16 cellular contexts compared by ENCODE assay signal in the genomic region with DNA sequence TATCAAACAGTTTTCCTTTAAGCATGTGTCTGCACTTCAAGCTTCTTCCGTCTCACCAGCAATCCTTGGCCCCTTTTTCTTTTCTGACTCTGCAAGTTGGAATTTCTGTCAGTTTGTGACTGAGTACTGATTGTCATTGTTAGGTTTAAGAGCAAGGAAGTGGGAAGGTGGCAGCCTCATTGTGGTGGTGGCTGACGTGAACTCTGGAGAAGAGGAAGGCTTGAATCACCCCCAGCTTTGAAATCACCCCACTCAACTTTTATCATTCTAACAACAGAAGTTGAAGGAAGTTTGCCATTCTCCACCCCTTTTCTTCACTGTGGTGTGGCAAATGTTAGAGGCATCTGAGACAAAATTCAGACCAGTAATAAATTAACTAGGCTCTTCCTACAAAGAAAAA.
DNase-seq lines count a peak whose midpoint lies in the region; ATAC-seq and TF ChIP-seq lines count a peak whose summit lies in the region.
"Had no signal": no experiment of that assay in that cellular context is flagged by ENCODE, and none has a peak within 500 bp of the region (broad histone marks: within the 10 kb centered on the region; RNA-seq: fewer than 3 reads in every experiment).

No MANE protein-coding gene starts in this region.

- H3K4me2 ChIP-seq in Loucy (ENCODE audit: low read depth, low read length, poor library complexity, severe bottlenecking): peak overlapping the region; percentile 49

- H3K27me3 ChIP-seq in Loucy (ENCODE audit: insufficient read depth, low read length, poor library complexity, severe bottlenecking): no peaks in the 10 kb centered on the region
- H3K27me3 ChIP-seq: colonic mucosa had no signal

- H3K27ac ChIP-seq in mesodermal cell (ENCODE audit: low read depth, low read length, severe bottlenecking): peak overlapping the region; percentile 65
- H3K27ac ChIP-seq: colonic mucosa had no signal

- no peak for TF ChIP-seq CTCF in Loucy (conservative IDR thresholded peaks at IDR 0.05; ENCODE audit: low read length)
- TF ChIP-seq CTCF in choroid plexus epithelial cell (conservative IDR thresholded peaks at IDR 0.05; ENCODE audit: low read depth, low read length): no peak
- TF ChIP-seq CTCF in lower leg skin (IDR thresholded peaks at IDR 0.05): no peak

- DNase-seq in CMK (ENCODE audit: low read depth): peak; percentile 4
- peak; percentile 28 for DNase-seq in choroid plexus epithelial cell (ENCODE audit: low read depth)
- DNase-seq in SIG-M5 (lab: John Stamatoyannopoulos, UW): no peak
- no peak for DNase-seq in lower leg skin (ENCODE audit: low spot score in 2 of 2)
- DNase-seq: activated CD8-positive, alpha-beta T cell treated with anti-CD3 and anti-CD28 coated beads, Interleukin-2, amount 10 ng/mL, durations not matched to agents 7 days and 5 days; activated naive CD4-positive, alpha-beta T cell treated with anti-CD3 and anti-CD28 coated beads for 36 hours; AML-193; colonic mucosa; foreskin melanocyte; Karpas-422; T-helper 1 cell had no signal

- WGBS in mesodermal cell (ENCODE audit: insufficient coverage in 2 of 2), 2 experiments: 0 to 33% methylated on average over 1 of the region's 2 CpGs
- WGBS in lower leg skin, 2 donors: 37 to 44% methylated on average over 2 of the region's 2 CpGs

- no peaks in the 10 kb centered on the region for H4K20me1 ChIP-seq in Loucy (ENCODE audit: insufficient read depth, low read length, poor library complexity, severe bottlenecking)

- H3F3A ChIP-seq in Loucy (ENCODE audit: low read depth): no peaks in the 10 kb centered on the region

- H3K9ac ChIP-seq in Loucy (ENCODE audit: low read depth, low read length, poor library complexity, severe bottlenecking): no peak overlapping the region

- H3K4me1 ChIP-seq in Loucy (ENCODE audit: insufficient read depth, low read length, poor library complexity, severe bottlenecking) (peaks cover 12% of the 10 kb centered on the region), mesodermal cell (ENCODE audit: control insufficient read depth, insufficient read depth, low read length, poor library complexity, severe bottlenecking) (peaks cover 13% of the 10 kb centered on the region)
- H3K4me1 ChIP-seq: colonic mucosa had no signal

- H3K36me3 ChIP-seq in Loucy (ENCODE audit: insufficient read depth, low read length): no peaks in the 10 kb centered on the region
- no peaks in the 10 kb centered on the region for H3K36me3 ChIP-seq in mesodermal cell (ENCODE audit: control insufficient read depth, insufficient read depth, low read length)
- H3K36me3 ChIP-seq: colonic mucosa had no signal

- peak overlapping the region; percentile 61 for H2AFZ ChIP-seq in Loucy (ENCODE audit: low read length)

- intact Hi-C loops in lower leg skin (cut with DNase I; ENCODE audit: low total_unique reads): no loop called here

- ATAC-seq in GM21381 (IDR thresholded peaks at IDR 0.05; ENCODE audit: unreplicated experiment): no peak
- no peak for ATAC-seq in activated CD4-positive, CD25-positive, alpha-beta regulatory T cell treated with anti-CD3 and anti-CD28 coated beads, Interleukin-2, amount 50 U/mL, for 24 hours
- ATAC-seq: activated CD8-positive, alpha-beta T cell treated with anti-CD3 and anti-CD28 coated beads, Interleukin-2, amount 10 ng/mL, durations not matched to agents 7 days and 5 days; left lobe of liver had no signal

- H3K9me2 ChIP-seq in Loucy (replicated peaks; ENCODE audit: low read depth, low read length): no peaks in the 10 kb centered on the region

- H3K4me3 ChIP-seq in Loucy (ENCODE audit: low read length, poor library complexity, severe bottlenecking): no peak overlapping the region
- no peak overlapping the region for H3K4me3 ChIP-seq in choroid plexus epithelial cell (ENCODE audit: low read depth, low read length)
- no peak overlapping the region for H3K4me3 ChIP-seq in mesodermal cell (ENCODE audit: extremely low read depth, insufficient read depth, low read length, poor library complexity, severe bottlenecking)
- no peak overlapping the region for H3K4me3 ChIP-seq in lower leg skin (ENCODE audit: low read depth, poor library complexity, severe bottlenecking)
- H3K4me3 ChIP-seq: colonic mucosa had no signal

- H3K79me2 ChIP-seq in Loucy (ENCODE audit: insufficient read depth, low read length): no peaks in the 10 kb centered on the region

- no peak for TF ChIP-seq POLR2A in lower leg skin (IDR thresholded peaks at IDR 0.05)

- H3K9me3 ChIP-seq in Loucy (ENCODE audit: insufficient read depth, low read depth, low read length) (no peaks in the 10 kb centered on the region), mesodermal cell (ENCODE audit: control insufficient read depth, low read length) (no peaks in the 10 kb centered on the region)
- H3K9me3 ChIP-seq: colonic mucosa had no signal

Comparison
In these comparisons a context has a peak if more than half of its experiments do, and no peak if none do; other contexts are left out.
1. DNase-seq: peak in CMK (single experiment) and choroid plexus epithelial cell (single experiment); none in SIG-M5 (single experiment) and lower leg skin (0 of 2).